In genomic region chr20:24934101-24934661, GRCh38 we compare ENCODE assay signal across 3 cellular contexts.
TF ChIP-seq lines count a peak whose summit lies in the region.

No MANE protein-coding gene starts in this region.

TF ChIP-seq in IMR-90, 13 proteins besides CTCF, POLR2A, EP300 and RAD21:
- TF ChIP-seq FOS (IDR thresholded peaks at IDR 0.05; ENCODE audit: low read depth, low read length) (no peak), RFX5 (IDR thresholded peaks at IDR 0.05; ENCODE audit: low read depth, low read length) (no peak), SMC3 (IDR thresholded peaks at IDR 0.05; ENCODE audit: low read depth, low read length) (no peak), CHD1 (IDR thresholded peaks at IDR 0.05; ENCODE audit: low read depth, low read length) (no peak), CEBPB (IDR thresholded peaks at IDR 0.05; ENCODE audit: low read depth, low read length) (no peak), MAFK (IDR thresholded peaks at IDR 0.05; ENCODE audit: low read depth, low read length) (no peak), MAZ (IDR thresholded peaks at IDR 0.05; ENCODE audit: borderline replicate concordance, low read depth, low read length) (no peak), NFE2L2 (IDR thresholded peaks at IDR 0.05; ENCODE audit: low read depth, low read length) (no peak), RCOR1 (IDR thresholded peaks at IDR 0.05; ENCODE audit: insufficient replicate concordance, low read length) (no peak), MXI1 (IDR thresholded peaks at IDR 0.05; ENCODE audit: borderline replicate concordance, low read depth, low read length) (no peak), BHLHE40 (IDR thresholded peaks at IDR 0.05; ENCODE audit: low read depth, low read length) (no peak)
- TF ChIP-seq, protein P1, sequence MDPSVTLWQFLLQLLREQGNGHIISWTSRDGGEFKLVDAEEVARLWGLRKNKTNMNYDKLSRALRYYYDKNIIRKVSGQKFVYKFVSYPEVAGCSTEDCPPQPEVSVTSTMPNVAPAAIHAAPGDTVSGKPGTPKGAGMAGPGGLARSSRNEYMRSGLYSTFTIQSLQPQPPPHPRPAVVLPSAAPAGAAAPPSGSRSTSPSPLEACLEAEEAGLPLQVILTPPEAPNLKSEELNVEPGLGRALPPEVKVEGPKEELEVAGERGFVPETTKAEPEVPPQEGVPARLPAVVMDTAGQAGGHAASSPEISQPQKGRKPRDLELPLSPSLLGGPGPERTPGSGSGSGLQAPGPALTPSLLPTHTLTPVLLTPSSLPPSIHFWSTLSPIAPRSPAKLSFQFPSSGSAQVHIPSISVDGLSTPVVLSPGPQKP (IDR thresholded peaks at IDR 0.05; ENCODE audit: borderline replicate concordance, low read depth, low read length) = no peak
- TF ChIP-seq, protein P2, sequence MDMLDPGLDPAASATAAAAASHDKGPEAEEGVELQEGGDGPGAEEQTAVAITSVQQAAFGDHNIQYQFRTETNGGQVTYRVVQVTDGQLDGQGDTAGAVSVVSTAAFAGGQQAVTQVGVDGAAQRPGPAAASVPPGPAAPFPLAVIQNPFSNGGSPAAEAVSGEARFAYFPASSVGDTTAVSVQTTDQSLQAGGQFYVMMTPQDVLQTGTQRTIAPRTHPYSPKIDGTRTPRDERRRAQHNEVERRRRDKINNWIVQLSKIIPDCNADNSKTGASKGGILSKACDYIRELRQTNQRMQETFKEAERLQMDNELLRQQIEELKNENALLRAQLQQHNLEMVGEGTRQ (IDR thresholded peaks at IDR 0.05; ENCODE audit: low read depth, low read length) = no peak
TF ChIP-seq in IMR-90: peak in this region for 0.

TF ChIP-seq in liver, 16 proteins besides CTCF, POLR2A, EP300 and RAD21:
- TF ChIP-seq HNF4A (conservative IDR thresholded peaks at IDR 0.05) (peak; percentile 10 to 17), NR2F2 (IDR thresholded peaks at IDR 0.05) (no peak)
TF ChIP-seq in liver: peak in this region for 1.

TF ChIP-seq in GM12891, 5 proteins besides CTCF, POLR2A, EP300 and RAD21:
- TF ChIP-seq POU2F2 (IDR thresholded peaks at IDR 0.05; ENCODE audit: low read depth, low read length) = no peak
- TF ChIP-seq TAF1 (IDR thresholded peaks at IDR 0.05; ENCODE audit: low read depth, low read length) = no peak
- TF ChIP-seq SPI1 (IDR thresholded peaks at IDR 0.05; ENCODE audit: low read depth, low read length) = no peak
- no peak for TF ChIP-seq PAX5 (IDR thresholded peaks at IDR 0.05; ENCODE audit: insufficient read depth, low read length, severe bottlenecking)
- TF ChIP-seq POLR2AphosphoS5 (IDR thresholded peaks at IDR 0.05; ENCODE audit: low read depth, low read length) = no peak
